Comparison of ENCODE assay signal across 8 cellular contexts in the genomic region with DNA sequence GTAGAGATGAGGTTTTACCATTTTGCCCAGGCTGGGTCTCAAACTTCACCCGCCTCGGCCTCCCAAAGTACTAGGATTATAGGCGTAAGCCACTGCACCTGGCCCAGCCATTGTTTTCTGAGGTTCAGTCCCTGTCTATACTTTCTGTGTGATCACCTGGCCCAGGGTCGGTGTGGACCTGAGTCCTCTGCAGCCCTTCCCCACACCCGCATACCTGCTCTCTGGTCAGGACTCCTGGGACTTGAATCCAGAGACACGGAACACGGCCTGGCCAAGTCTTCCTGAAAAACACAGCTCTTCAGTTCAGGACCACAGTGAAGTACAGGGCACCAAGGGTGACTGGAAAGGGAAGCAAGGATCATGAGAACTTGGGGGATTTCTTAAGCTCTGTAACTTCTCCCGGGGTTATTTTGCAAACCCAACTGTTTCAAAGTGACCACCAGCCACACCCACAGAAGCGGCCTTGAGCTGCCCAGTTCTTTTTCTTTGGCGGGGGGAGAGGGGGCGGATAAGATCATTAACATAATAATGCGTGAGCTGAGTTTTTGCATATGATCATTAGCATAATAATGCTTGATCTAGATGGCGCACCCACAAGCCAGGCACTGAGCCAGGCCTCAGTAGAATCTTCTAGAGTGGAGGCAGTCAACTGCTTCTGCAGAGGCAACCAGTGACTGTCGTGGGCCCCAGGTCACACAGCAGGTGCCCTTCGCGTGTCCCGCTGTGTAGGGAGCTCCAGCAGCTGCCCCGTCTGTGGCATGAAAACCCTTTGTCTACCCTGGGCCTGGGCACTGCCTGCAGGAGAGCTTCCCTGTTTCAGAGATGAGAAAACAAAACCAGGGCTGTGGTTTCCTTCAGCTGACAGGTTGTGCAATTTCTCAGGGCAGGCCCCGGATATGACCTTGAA. TPM values are rescaled to one million over a fixed set of nuclear protein-coding genes. Genes with fewer than 3 reads are reported as not detected.
DNase-seq lines count a peak whose midpoint lies in the region; ATAC-seq, FAIRE-seq and TF ChIP-seq lines count a peak whose summit lies in the region.

No MANE protein-coding gene starts in this region.

- peaks cover 4% of the 10 kb centered on the region for H3K36me3 ChIP-seq in HUES64 (ENCODE audit: insufficient read depth, low read length)
- no peaks in the 10 kb centered on the region for H3K36me3 ChIP-seq in ectodermal cell (ENCODE audit: control insufficient read depth, insufficient read depth, low read length)
- H3K36me3 ChIP-seq in muscle layer of duodenum (ENCODE audit: control insufficient read depth in 1 of 2, insufficient read depth in 2 of 2, low read length in 2 of 2): peaks cover 0 to 3% of the 10 kb centered on the region in 2 donors
- H3K36me3 ChIP-seq in thymus (ENCODE audit: control insufficient read depth, insufficient read depth): peaks cover 6% of the 10 kb centered on the region
- peaks cover 6% of the 10 kb centered on the region for H3K36me3 ChIP-seq in PC-3 (ENCODE audit: low read depth, low read length)

- peaks cover 32% of the 10 kb centered on the region for H3K79me2 ChIP-seq in PC-3 (ENCODE audit: low read length)

- no peak for ATAC-seq in PC-3

- H2AFZ ChIP-seq in PC-3 (ENCODE audit: low read length): no peak overlapping the region

- no TSS peak for BruUV-seq in PC-3 (replicated peaks; lab: Mats Ljungman, UMichigan)

- peak overlapping the region; percentile 97 for H3K27ac ChIP-seq in HUES64 (ENCODE audit: low read depth, low read length)
- peak overlapping the region; percentile 36 for H3K27ac ChIP-seq in ectodermal cell (ENCODE audit: insufficient read depth, low read depth, low read length, poor library complexity, severe bottlenecking)
- H3K27ac ChIP-seq in muscle layer of duodenum (ENCODE audit: low read length): peak overlapping the region; percentile 75
- H3K27ac ChIP-seq in thymus (ENCODE audit: low read depth): peak overlapping the region; percentile 89
- no peak overlapping the region for H3K27ac ChIP-seq in PC-3 (ENCODE audit: low read length)

- H3K4me3 Mint-ChIP-seq in CD14-positive monocyte: peak overlapping the region; percentile 97 to 99

- H3K9ac ChIP-seq in HUES64 (ENCODE audit: low read depth, low read length): peak overlapping the region; percentile 89
- H3K9ac ChIP-seq in PC-3 (ENCODE audit: low read length): no peak overlapping the region

- H3K4me2 ChIP-seq in PC-3 (ENCODE audit: low read length): no peak overlapping the region

- H3K9me3 Mint-ChIP-seq in CD14-positive monocyte: peaks cover 0 to 2% (median 0%) of the 10 kb centered on the region in 7 donors

- POLR2A ChIA-PET in PC-3 (lab: Charles Lee; ENCODE audit: unreplicated experiment): no interaction called here

- H3K27me3 Mint-ChIP-seq in CD14-positive monocyte (ENCODE audit: low read depth in 3 of 3): peaks cover 0 to 7% (median 0%) of the 10 kb centered on the region in 3 donors

- H3K4me3 ChIP-seq in HUES64 (ENCODE audit: low read length): peak overlapping the region; percentile 80
- no peak overlapping the region for H3K4me3 ChIP-seq in ectodermal cell (ENCODE audit: insufficient read depth, low read depth, low read length)
- H3K4me3 ChIP-seq in muscle layer of duodenum (ENCODE audit: low read depth in 1 of 2, low read length in 2 of 2): peak overlapping the region; percentile 52 to 72
- no peak overlapping the region for H3K4me3 ChIP-seq in thymus (ENCODE audit: low read length)
- no peak overlapping the region for H3K4me3 ChIP-seq in PC-3 (ENCODE audit: low read length)

- TF ChIP-seq CTCF in CD14-positive monocyte (IDR thresholded peaks at IDR 0.05) (no peak), PC-3 (conservative IDR thresholded peaks at IDR 0.05; ENCODE audit: low read depth, low read length) (no peak)

- peak; percentile 99 for FAIRE-seq in GM19239 (lab: Jason Lieb, UNC)

- no peaks in the 10 kb centered on the region for H3K27me3 ChIP-seq in HUES64 (ENCODE audit: insufficient read depth, low read length)
- H3K27me3 ChIP-seq in ectodermal cell (ENCODE audit: control insufficient read depth, insufficient read depth, low read length, poor library complexity, severe bottlenecking): peaks cover 10% of the 10 kb centered on the region
- no peaks in the 10 kb centered on the region for H3K27me3 ChIP-seq in muscle layer of duodenum (ENCODE audit: low read depth, low read length)
- no peaks in the 10 kb centered on the region for H3K27me3 ChIP-seq in thymus (ENCODE audit: control insufficient read depth, insufficient read depth)
- H3K27me3 ChIP-seq in PC-3 (ENCODE audit: low read length): no peaks in the 10 kb centered on the region

- H3K36me3 Mint-ChIP-seq in CD14-positive monocyte: peaks cover 10 to 35% of the 10 kb centered on the region in 2 donors

- CTCF ChIA-PET in PC-3 (lab: Charles Lee): no interaction called here

- H3K4me1 ChIP-seq in HUES64 (ENCODE audit: insufficient read depth, low read length) (peaks cover 37% of the 10 kb centered on the region), ectodermal cell (ENCODE audit: control insufficient read depth, insufficient read depth, low read length) (peaks cover 33% of the 10 kb centered on the region), muscle layer of duodenum (ENCODE audit: control insufficient read depth in 1 of 2, insufficient read depth in 2 of 2, low read length in 2 of 2) (peaks cover 42 to 53% of the 10 kb centered on the region in 2 donors), thymus (ENCODE audit: control insufficient read depth, insufficient read depth, low read length) (peaks cover 55% of the 10 kb centered on the region), PC-3 (ENCODE audit: insufficient read depth, low read length) (peaks cover 49% of the 10 kb centered on the region)

- H3K9me3 ChIP-seq in HUES64 (ENCODE audit: insufficient read depth, low read depth, low read length) (no peaks in the 10 kb centered on the region), ectodermal cell (ENCODE audit: control insufficient read depth, low read length) (no peaks in the 10 kb centered on the region), muscle layer of duodenum (ENCODE audit: control insufficient read depth in 1 of 2, low read length in 2 of 2) (no peaks in the 10 kb centered on the region), thymus (ENCODE audit: control insufficient read depth) (no peaks in the 10 kb centered on the region), PC-3 (ENCODE audit: low read length) (no peaks in the 10 kb centered on the region)

- DNase-seq in CD14-positive monocyte (ENCODE audit: low spot score) (peak; percentile 88), GM19239 (ENCODE audit: insufficient read length, low spot score) (peak; percentile 89), PC-3 (no peak)
- peak; percentile 21 for DNase-seq in activated CD4-positive, CD25-positive, alpha-beta regulatory T cell treated with anti-CD3 and anti-CD28 coated beads, Interleukin-2, amount 50 U/mL, for 16 hours (ENCODE audit: low read depth, low spot score)

- H4K20me1 ChIP-seq in PC-3 (ENCODE audit: low read length): peaks cover 20% of the 10 kb centered on the region

- no peaks in the 10 kb centered on the region for H3K9me2 ChIP-seq in PC-3 (replicated peaks; ENCODE audit: low read length)

- intact Hi-C loops in CD14-positive monocyte (cut with micrococcal nuclease) (loop anchor here (2.0 to 5.0 kb wide), 4 partner anchors 15 to 473 kb away; a partner anchor contains a TSS), PC-3 (cut with micrococcal nuclease) (no loop called here)

- WGBS in HUES64: 19% methylated on average over 18 of the region's 19 CpGs
- WGBS in ectodermal cell, 2 experiments: 27 to 31% methylated on average over 18 of the region's 19 CpGs
- 52% methylated on average over 19 of the region's 19 CpGs for WGBS in thymus

- H3F3A ChIP-seq in PC-3 (ENCODE audit: low read length, unreplicated experiment): peaks cover 3% of the 10 kb centered on the region

- H3K27ac Mint-ChIP-seq in CD14-positive monocyte: peak overlapping the region; percentile 99 to 100 (median 100)

- H3K4me1 Mint-ChIP-seq in CD14-positive monocyte: peaks cover 65% of the 10 kb centered on the region

RNA-seq across cellular contexts. Expression of a gene that starts 1.7 kb away (rescaled TPM):
- polyA plus RNA-seq in CD14-positive monocyte (100 to 1,000 TPM; 175 to 235 TPM), thymus (60.0 TPM)
- 39.5 TPM for polyA plus RNA-seq in HUES64 (2013, experiment 1 of 2)
- polyA plus RNA-seq in HUES64 (2013, experiment 2 of 2): 35.2 TPM
- polyA plus RNA-seq in ectodermal cell (2013, experiment 1 of 4): 72.3 TPM
- 55.4 TPM for polyA plus RNA-seq in ectodermal cell (2013, experiment 2 of 4)
- polyA plus RNA-seq in ectodermal cell (2013, experiment 3 of 4): 47.2 TPM
- 51.7 TPM for polyA plus RNA-seq in ectodermal cell (2013, experiment 4 of 4)
- 130 and 165 TPM in 2 replicates for total RNA-seq in PC-3 (2014; rRNA removed)

RNA-seq across cellular contexts. Expression of a gene that starts 55.8 kb away (rescaled TPM):
- polyA plus RNA-seq in CD14-positive monocyte (10 to 100 TPM in 1 of 2 donors, 1 to 10 TPM in 1; 4.4 to 13.3 TPM), thymus (52.2 TPM)
- polyA plus RNA-seq in HUES64 (2013, experiment 1 of 2): 18.7 TPM
- 18.1 TPM for polyA plus RNA-seq in HUES64 (2013, experiment 2 of 2)
- 46.6 TPM for polyA plus RNA-seq in ectodermal cell (2013, experiment 1 of 4)
- polyA plus RNA-seq in ectodermal cell (2013, experiment 2 of 4): 40.4 TPM
- polyA plus RNA-seq in ectodermal cell (2013, experiment 3 of 4): 37.0 TPM
- polyA plus RNA-seq in ectodermal cell (2013, experiment 4 of 4): 48.1 TPM
- 11.6 and 18.3 TPM in 2 replicates for total RNA-seq in PC-3 (2014; rRNA removed)

Comparison
In these comparisons a context has a peak if more than half of its experiments do, and no peak if none do; other contexts are left out.
1. H3K4me3 ChIP-seq: peak in HUES64 (single experiment) and muscle layer of duodenum (2 of 2); none in ectodermal cell (single experiment), thymus (single experiment) and PC-3 (single experiment).